ENCODE assay signal across 1 cellular context in the genomic region with DNA sequence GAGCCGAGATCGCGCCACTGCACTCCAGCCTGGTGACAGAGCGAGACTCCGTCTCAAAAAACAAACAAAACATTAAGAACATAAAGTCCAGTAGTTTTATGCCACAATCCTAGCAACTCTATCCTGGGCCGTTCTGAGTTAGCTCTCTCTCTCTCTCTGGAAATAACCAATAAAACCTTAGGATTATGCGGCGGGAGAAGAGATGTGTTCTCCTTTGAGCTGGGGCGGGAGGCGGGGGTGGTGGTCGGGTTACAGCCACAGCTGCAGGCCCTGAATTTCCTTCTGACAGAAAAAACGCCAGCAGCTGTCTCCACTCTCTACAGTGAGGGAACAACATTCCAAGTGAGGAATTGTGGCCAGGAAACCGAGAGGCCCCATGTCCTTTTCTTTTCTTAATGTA.
A peak's percentile ranks its signal among the peaks of the same experiment; 100 is the strongest.
TF ChIP-seq lines count a peak whose summit lies in the region.

No MANE protein-coding gene starts in this region.

TF ChIP-seq in HEK293, 187 proteins besides CTCF, POLR2A, EP300 and RAD21 (continued from another document):
- TF ChIP-seq, protein P1, sequence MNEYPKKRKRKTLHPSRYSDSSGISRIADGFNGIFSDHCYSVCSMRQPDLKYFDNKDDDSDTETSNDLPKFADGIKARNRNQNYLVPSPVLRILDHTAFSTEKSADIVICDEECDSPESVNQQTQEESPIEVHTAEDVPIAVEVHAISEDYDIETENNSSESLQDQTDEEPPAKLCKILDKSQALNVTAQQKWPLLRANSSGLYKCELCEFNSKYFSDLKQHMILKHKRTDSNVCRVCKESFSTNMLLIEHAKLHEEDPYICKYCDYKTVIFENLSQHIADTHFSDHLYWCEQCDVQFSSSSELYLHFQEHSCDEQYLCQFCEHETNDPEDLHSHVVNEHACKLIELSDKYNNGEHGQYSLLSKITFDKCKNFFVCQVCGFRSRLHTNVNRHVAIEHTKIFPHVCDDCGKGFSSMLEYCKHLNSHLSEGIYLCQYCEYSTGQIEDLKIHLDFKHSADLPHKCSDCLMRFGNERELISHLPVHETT (tag by site-specific recombination; IDR thresholded peaks at IDR 0.05), result no peak
- no peak for TF ChIP-seq ZNF670 (tag by site-specific recombination; IDR thresholded peaks at IDR 0.05; ENCODE audit: low read depth)
- TF ChIP-seq ZNF677 (tag by site-specific recombination; IDR thresholded peaks at IDR 0.05), result no peak
- TF ChIP-seq SETDB1 (IDR thresholded peaks at IDR 0.05; ENCODE audit: insufficient read length, low read length), result no peak
- TF ChIP-seq, protein P2, sequence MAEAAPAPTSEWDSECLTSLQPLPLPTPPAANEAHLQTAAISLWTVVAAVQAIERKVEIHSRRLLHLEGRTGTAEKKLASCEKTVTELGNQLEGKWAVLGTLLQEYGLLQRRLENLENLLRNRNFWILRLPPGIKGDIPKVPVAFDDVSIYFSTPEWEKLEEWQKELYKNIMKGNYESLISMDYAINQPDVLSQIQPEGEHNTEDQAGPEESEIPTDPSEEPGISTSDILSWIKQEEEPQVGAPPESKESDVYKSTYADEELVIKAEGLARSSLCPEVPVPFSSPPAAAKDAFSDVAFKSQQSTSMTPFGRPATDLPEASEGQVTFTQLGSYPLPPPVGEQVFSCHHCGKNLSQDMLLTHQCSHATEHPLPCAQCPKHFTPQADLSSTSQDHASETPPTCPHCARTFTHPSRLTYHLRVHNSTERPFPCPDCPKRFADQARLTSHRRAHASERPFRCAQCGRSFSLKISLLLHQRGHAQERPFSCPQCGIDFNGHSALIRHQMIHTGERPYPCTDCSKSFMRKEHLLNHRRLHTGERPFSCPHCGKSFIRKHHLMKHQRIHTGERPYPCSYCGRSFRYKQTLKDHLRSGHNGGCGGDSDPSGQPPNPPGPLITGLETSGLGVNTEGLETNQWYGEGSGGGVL (tag by site-specific recombination; IDR thresholded peaks at IDR 0.05), result 0 out of 2 replicates have a peak, but pooled peaks have one; percentile 18
